ENCODE assay signal across 21 cellular contexts in the genomic region with DNA sequence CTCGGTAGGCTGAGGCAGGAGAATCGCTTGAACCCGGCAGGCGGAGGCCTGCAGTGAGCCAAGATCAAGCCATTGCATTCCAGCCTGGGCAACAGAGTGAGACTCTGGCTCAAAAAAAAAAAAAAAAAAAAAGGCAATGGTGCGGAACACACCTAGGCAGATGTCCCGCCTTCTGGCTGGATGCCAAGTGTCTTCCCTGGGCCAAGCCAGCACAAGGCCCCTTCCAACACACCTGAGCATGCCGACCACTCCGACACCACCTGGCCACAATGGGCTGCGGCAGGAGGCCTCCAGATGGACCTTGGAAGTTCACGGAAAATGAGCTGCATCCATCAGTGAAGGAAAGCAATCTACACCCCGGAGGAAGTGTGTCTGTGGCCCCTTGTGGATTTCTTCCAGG. TPM values are rescaled to one million over a fixed set of nuclear protein-coding genes. Genes with fewer than 3 reads are reported as not detected.
DNase-seq lines count a peak whose midpoint lies in the region; ATAC-seq and TF ChIP-seq lines count a peak whose summit lies in the region.
"Had no signal": no experiment of that assay in that cellular context is flagged by ENCODE, and none has a peak within 500 bp of the region (broad histone marks: within the 10 kb centered on the region; RNA-seq: fewer than 3 reads in every experiment).

No MANE protein-coding gene starts in this region.

- peaks cover 7% of the 10 kb centered on the region for H3K4me1 ChIP-seq in CD4-positive, CD25-positive, alpha-beta regulatory T cell (ENCODE audit: control insufficient read depth, insufficient read depth, low read length, poor library complexity, severe bottlenecking)
- H3K4me1 ChIP-seq: transverse colon had no signal

- H3K27ac Mint-ChIP-seq in CD4-positive, CD25-positive, alpha-beta regulatory T cell: peak overlapping the region in 2 of 3 donors; percentile 29 to 36
- peak overlapping the region; percentile 49; the same call in 1 of the 2 replicates for H3K27ac Mint-ChIP-seq in WTC11
- H3K27ac Mint-ChIP-seq: activated CD4-positive, alpha-beta memory T cell treated with anti-CD3 and anti-CD28 coated beads for 36 hours; stimulated activated naive CD8-positive, alpha-beta T cell treated with anti-CD3 and anti-CD28 coated beads, Interleukin-15, Interleukin-2, amounts not matched to agents 100 ng/mL and 50 ng/mL, for 24 hours had no signal

- no peak for ATAC-seq in CD4-positive, CD25-positive, alpha-beta regulatory T cell (ENCODE audit: low read depth in 2 of 2)
- ATAC-seq in WTC11: no peak
- ATAC-seq in GM21390 (IDR thresholded peaks at IDR 0.05; ENCODE audit: unreplicated experiment): no peak
- ATAC-seq: mucosa of descending colon had no signal

- H3K27me3 Mint-ChIP-seq in CD4-positive, CD25-positive, alpha-beta regulatory T cell: no peaks in the 10 kb centered on the region
- H3K27me3 Mint-ChIP-seq in WTC11 (ENCODE audit: low read depth): no peaks in the 10 kb centered on the region
- H3K27me3 Mint-ChIP-seq: activated CD4-positive, alpha-beta memory T cell treated with anti-CD3 and anti-CD28 coated beads for 36 hours; stimulated activated naive CD8-positive, alpha-beta T cell treated with anti-CD3 and anti-CD28 coated beads, Interleukin-15, Interleukin-2, amounts not matched to agents 100 ng/mL and 50 ng/mL, for 24 hours had no signal

- no peak for TF ChIP-seq CTCF in WTC11 (IDR thresholded peaks at IDR 0.05)

- POLR2A ChIA-PET in WTC11 (lab: Charles Lee): no interaction called here

- DNase-seq in CD4-positive, CD25-positive, alpha-beta regulatory T cell: no peak
- DNase-seq in G401 (ENCODE audit: low spot score) (peak; percentile 25), NCI-H345 (lab: John Stamatoyannopoulos, UW) (peak; percentile 59), WTC11 (ENCODE audit: low spot score) (no peak), cortex of kidney (lab: John Stamatoyannopoulos, UW) (no peak), NCI-H1436 treated with DMSO at 0.1 percent for 48 hours (lab: John Stamatoyannopoulos, UW) (no peak)
- no peak for DNase-seq in NK-92 treated with Interleukin-12 subunit alpha and Interleukin-12 subunit beta, amount 100 ng/mL, for 24 hours (lab: John Stamatoyannopoulos, UW)
- DNase-seq: activated CD4-positive, alpha-beta memory T cell treated with anti-CD3 and anti-CD28 coated beads for 36 hours; amniotic stem cell; EL; HCEC 1CT; immature natural killer cell; stimulated activated CD4-positive, alpha-beta T cell treated with anti-CD3 and anti-CD28 coated beads, Interleukin-4, amount 100 ng/mL, for 1 hour; transverse colon; WERI-Rb-1 had no signal

- peak overlapping the region in 1 of 4 donors; percentile 31 for H3K4me3 Mint-ChIP-seq in CD4-positive, CD25-positive, alpha-beta regulatory T cell
- H3K4me3 Mint-ChIP-seq in WTC11: no peak overlapping the region
- H3K4me3 Mint-ChIP-seq: activated CD4-positive, alpha-beta memory T cell treated with anti-CD3 and anti-CD28 coated beads for 36 hours; immature natural killer cell; stimulated activated naive CD8-positive, alpha-beta T cell treated with anti-CD3 and anti-CD28 coated beads, Interleukin-15, Interleukin-2, amounts not matched to agents 100 ng/mL and 50 ng/mL, for 24 hours had no signal

- CTCF ChIA-PET in WTC11 (lab: Charles Lee): interaction anchor here (0.9 kb wide), 1 partner anchor 247 kb away, joined by 3 read pairs; no protein-coding TSS in a partner anchor

- H3K27ac ChIP-seq in CD4-positive, CD25-positive, alpha-beta regulatory T cell (ENCODE audit: insufficient read depth, low read length, poor library complexity, severe bottlenecking): no peak overlapping the region
- H3K27ac ChIP-seq: dorsolateral prefrontal cortex, transverse colon, WERI-Rb-1 had no signal

- peaks cover 0 to 2% (median 0%) of the 10 kb centered on the region in 7 donors for H3K9me3 Mint-ChIP-seq in CD4-positive, CD25-positive, alpha-beta regulatory T cell
- H3K9me3 Mint-ChIP-seq in WTC11: no peaks in the 10 kb centered on the region
- H3K9me3 Mint-ChIP-seq: activated CD4-positive, alpha-beta memory T cell treated with anti-CD3 and anti-CD28 coated beads for 36 hours; immature natural killer cell; stimulated activated naive CD8-positive, alpha-beta T cell treated with anti-CD3 and anti-CD28 coated beads, Interleukin-15, Interleukin-2, amounts not matched to agents 100 ng/mL and 50 ng/mL, for 24 hours had no signal

- peaks cover 0 to 7% of the 10 kb centered on the region in 2 experiments for H3K9me3 ChIP-seq in CD4-positive, CD25-positive, alpha-beta regulatory T cell (ENCODE audit: control insufficient read depth in 2 of 2, low read length in 2 of 2)
- H3K9me3 ChIP-seq: mucosa of descending colon, transverse colon had no signal

- in situ Hi-C loops in G401 (cut with HindIII; ENCODE audit: low sequenced_read_pairs): no loop called here

- H3K36me3 ChIP-seq in CD4-positive, CD25-positive, alpha-beta regulatory T cell (ENCODE audit: control insufficient read depth, insufficient read depth, low read length): peaks cover 36% of the 10 kb centered on the region
- H3K36me3 ChIP-seq: transverse colon had no signal

- H3K36me3 Mint-ChIP-seq in CD4-positive, CD25-positive, alpha-beta regulatory T cell: peaks cover 16% of the 10 kb centered on the region
- H3K36me3 Mint-ChIP-seq in WTC11: peaks cover 7% of the 10 kb centered on the region; the same call in 1 of the 2 replicates

- H3K4me3 ChIP-seq in CD4-positive, CD25-positive, alpha-beta regulatory T cell (ENCODE audit: low read depth, low read length): no peak overlapping the region
- H3K4me3 ChIP-seq: dorsolateral prefrontal cortex, mucosa of descending colon, smooth muscle cell, transverse colon had no signal

- no peaks in the 10 kb centered on the region for H3K27me3 ChIP-seq in CD4-positive, CD25-positive, alpha-beta regulatory T cell (ENCODE audit: control insufficient read depth, insufficient read depth, low read length)
- H3K27me3 ChIP-seq: dorsolateral prefrontal cortex, transverse colon had no signal

- peaks cover 8 to 39% (median 23%) of the 10 kb centered on the region in 4 donors for H3K4me1 Mint-ChIP-seq in CD4-positive, CD25-positive, alpha-beta regulatory T cell
- peaks cover 9% of the 10 kb centered on the region for H3K4me1 Mint-ChIP-seq in WTC11

TF ChIP-seq in WTC11, 78 proteins besides CTCF, POLR2A, EP300 and RAD21 (continues in another document):
- no peak for TF ChIP-seq TCF7 (CRISPR knock-in tag; IDR thresholded peaks at IDR 0.05; ENCODE audit: low read depth)
- TF ChIP-seq PRDM15 (CRISPR knock-in tag; IDR thresholded peaks at IDR 0.05): no peak
- no peak for TF ChIP-seq NR2C2 (CRISPR knock-in tag; IDR thresholded peaks at IDR 0.05)
- TF ChIP-seq SMAD4 (CRISPR knock-in tag; IDR thresholded peaks at IDR 0.05): no peak
- no peak for TF ChIP-seq CREB1 (CRISPR knock-in tag; IDR thresholded peaks at IDR 0.05)

RNA-seq across cellular contexts. Expression of gene NUP210, which starts 19.0 kb away (rescaled TPM):
- total RNA-seq in CD4-positive, CD25-positive, alpha-beta regulatory T cell: 125 TPM
- 10 to 100 TPM; 42.4 to 46.9 (median 45.3) TPM for polyA plus RNA-seq in CD4-positive, CD25-positive, alpha-beta regulatory T cell
- total RNA-seq in G401 (2014; rRNA removed; shearing (Covaris generic)): 33.0 and 45.0 TPM in 2 replicates
- total RNA-seq in WTC11 (2021): 59.2 to 69.9 TPM (median 69.8 TPM) in 3 replicates
- total RNA-seq: fibroblast of villous mesenchyme had no signal

Comparison
In these comparisons a context has a peak if more than half of its experiments do, and no peak if none do; other contexts are left out.
1. DNase-seq: peak in G401 (single experiment) and NCI-H345 (single experiment); none in CD4-positive, CD25-positive, alpha-beta regulatory T cell (0 of 3), WTC11 (single experiment), cortex of kidney (single experiment), NCI-H1436 treated with DMSO at 0.1 percent for 48 hours (single experiment) and NK-92 treated with Interleukin-12 subunit alpha and Interleukin-12 subunit beta, amount 100 ng/mL, for 24 hours (single experiment).